ENCODE assay signal across 8 cellular contexts in genomic region chr6:138588805-138589434, GRCh38.
A peak's percentile ranks its signal among the peaks of the same experiment; 100 is the strongest.
DNase-seq lines count a peak whose midpoint lies in the region; ATAC-seq and TF ChIP-seq lines count a peak whose summit lies in the region.

No MANE protein-coding gene starts in this region.

- peaks cover 9% of the 10 kb centered on the region for H3K4me1 ChIP-seq in hepatocyte (ENCODE audit: insufficient read depth)

- intact Hi-C loops in posterior vena cava (cut with DNase I), result loop anchor here (5.0 to 10.0 kb wide), 2 partner anchors 157 to 176 kb away; no protein-coding TSS in a partner anchor

- H3K36me3 ChIP-seq in hepatocyte (replicated peaks; ENCODE audit: insufficient read depth, low read depth), result no peaks in the 10 kb centered on the region

- peak overlapping the region; percentile 34 for H3K27ac Mint-ChIP-seq in T-helper 17 cell

- no peak overlapping the region for H3K4me3 Mint-ChIP-seq in T-helper 17 cell

- no peaks in the 10 kb centered on the region for H4K20me1 ChIP-seq in hepatocyte (ENCODE audit: insufficient read depth, poor library complexity, severe bottlenecking)

- no peak overlapping the region for H3K4me3 ChIP-seq in astrocyte of the cerebellum (ENCODE audit: low read depth, low read length)
- H3K4me3 ChIP-seq in hepatocyte, result no peak overlapping the region
- no peak overlapping the region for H3K4me3 ChIP-seq in skeletal muscle cell (ENCODE audit: low read depth, low read length)

- H3K4me1 Mint-ChIP-seq in T-helper 17 cell, result peaks cover 16% of the 10 kb centered on the region

- H3K4me2 ChIP-seq in hepatocyte, result no peak overlapping the region

- H3K27ac ChIP-seq in hepatocyte, result no peak overlapping the region

- in situ Hi-C loops in astrocyte of the cerebellum (cut with HindIII; ENCODE audit: low sequenced_read_pairs), result no loop called here

- H3K79me2 ChIP-seq in hepatocyte, result peaks cover 3% of the 10 kb centered on the region

- TF ChIP-seq CTCF in astrocyte of the cerebellum (IDR thresholded peaks at IDR 0.05; ENCODE audit: low read depth, low read length, missing control alignments) (peak; percentile 96), hepatocyte (IDR thresholded peaks at IDR 0.05; ENCODE audit: poor library complexity) (peak; percentile 95)

- 53% methylated on average over 13 of the region's 13 CpGs for WGBS in hepatocyte (ENCODE audit: low lambda C conversion rate, missing lambda C conversion rate)

- no peaks in the 10 kb centered on the region for H3K36me3 Mint-ChIP-seq in T-helper 17 cell (ENCODE audit: low read depth)

- ATAC-seq in T-helper 17 cell, result peak; percentile 59

- no peaks in the 10 kb centered on the region for H3K27me3 Mint-ChIP-seq in T-helper 17 cell

- H3K9me3 ChIP-seq in T-helper 17 cell (ENCODE audit: control insufficient read depth, low read length, poor library complexity, severe bottlenecking) (no peaks in the 10 kb centered on the region), hepatocyte (ENCODE audit: low read depth) (no peaks in the 10 kb centered on the region)

- no peak overlapping the region for H2AFZ ChIP-seq in hepatocyte

- H3K9me2 ChIP-seq in hepatocyte (replicated peaks; ENCODE audit: insufficient read depth), result no peaks in the 10 kb centered on the region

- H3K27me3 ChIP-seq in hepatocyte, result no peaks in the 10 kb centered on the region

- peak; percentile 90 for DNase-seq in Ammon's horn (ENCODE audit: low spot score)
- peak; percentile 47 for DNase-seq in GM19240 (ENCODE audit: insufficient read length, low spot score)
- peak; percentile 63 for DNase-seq in NCI-H1105 (lab: John Stamatoyannopoulos, UW)
- peak in 2 of 3 donors; percentile 16 to 34 for DNase-seq in T-helper 17 cell
- peak; percentile 77 for DNase-seq in astrocyte of the cerebellum (ENCODE audit: low read depth)
- DNase-seq in hepatocyte (ENCODE audit: low spot score), result peak; percentile 79
- DNase-seq in skeletal muscle cell (ENCODE audit: low read depth), result peak; percentile 45
- no peak for DNase-seq in posterior vena cava (ENCODE audit: low spot score)
